Comparison of ENCODE assay signal across 22 cellular contexts in the genomic region with DNA sequence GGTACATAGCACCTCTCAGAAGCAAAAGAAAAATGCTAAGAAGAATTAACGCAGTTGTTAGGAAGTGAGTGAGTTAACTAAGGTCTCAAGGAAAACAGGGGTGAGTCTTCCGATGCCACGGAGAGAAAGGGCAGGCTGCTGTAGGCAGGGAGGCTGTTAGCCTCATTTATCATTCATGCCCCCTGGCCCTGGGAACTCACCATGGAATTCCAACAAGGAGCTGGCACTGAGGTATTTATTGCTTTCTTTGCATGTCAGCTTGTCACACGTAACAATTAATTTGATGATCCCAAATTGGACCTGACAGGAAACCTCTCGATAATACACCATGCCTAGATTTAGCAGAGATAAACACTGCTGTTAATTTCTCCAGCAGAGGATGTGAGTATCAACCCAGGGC. TPM values are rescaled to one million over a fixed set of nuclear protein-coding genes. Genes with fewer than 3 reads are reported as not detected.
A peak's percentile ranks its signal among the peaks of the same experiment; 100 is the strongest.
DNase-seq lines count a peak whose midpoint lies in the region; ATAC-seq and TF ChIP-seq lines count a peak whose summit lies in the region.
"Had no signal": no experiment of that assay in that cellular context is flagged by ENCODE, and none has a peak within 500 bp of the region (broad histone marks: within the 10 kb centered on the region; RNA-seq: fewer than 3 reads in every experiment).

No MANE protein-coding gene starts in this region.

- H3K36me3 Mint-ChIP-seq in activated naive CD8-positive, alpha-beta T cell treated with anti-CD3 and anti-CD28 coated beads for 36 hours: peaks cover 41% of the 10 kb centered on the region
- peaks cover 27% of the 10 kb centered on the region for H3K36me3 Mint-ChIP-seq in activated naive CD8-positive, alpha-beta T cell treated with anti-CD3 and anti-CD28 coated beads, Interleukin-2, amount 50 U/mL, for 24 hours (ENCODE audit: low read depth)

- no peaks in the 10 kb centered on the region for H3K27me3 Mint-ChIP-seq in activated naive CD8-positive, alpha-beta T cell treated with anti-CD3 and anti-CD28 coated beads for 36 hours
- no peaks in the 10 kb centered on the region for H3K27me3 Mint-ChIP-seq in activated naive CD8-positive, alpha-beta T cell treated with anti-CD3 and anti-CD28 coated beads, Interleukin-2, amount 50 U/mL, for 24 hours
- H3K27me3 Mint-ChIP-seq: B cell; CD4-positive, CD25-positive, alpha-beta regulatory T cell had no signal

- peaks cover 0 to 3% of the 10 kb centered on the region in 2 donors for H3K36me3 ChIP-seq in body of pancreas (replicated peaks in 1 of 2; ENCODE audit: insufficient read depth in 1 of 2, low read depth in 2 of 2)
- peaks cover 30% of the 10 kb centered on the region for H3K36me3 ChIP-seq in neutrophil

- peaks cover 6% of the 10 kb centered on the region for H3K4me1 Mint-ChIP-seq in activated naive CD8-positive, alpha-beta T cell treated with anti-CD3 and anti-CD28 coated beads for 36 hours
- H3K4me1 Mint-ChIP-seq in activated naive CD8-positive, alpha-beta T cell treated with anti-CD3 and anti-CD28 coated beads, Interleukin-2, amount 50 U/mL, for 24 hours: peaks cover 16% of the 10 kb centered on the region
- H3K4me1 Mint-ChIP-seq: B cell, GM23338 had no signal

- intact Hi-C loops in body of pancreas (cut with DNase I): no loop called here

- peak overlapping the region; percentile 4 to 44 (median 30) for H3K27ac ChIP-seq in body of pancreas
- peak overlapping the region; percentile 25 for H3K27ac ChIP-seq in neutrophil
- H3K27ac ChIP-seq: 22Rv1, BLaER1, C4-2B had no signal

- peaks cover 44% of the 10 kb centered on the region for H3K4me1 ChIP-seq in body of pancreas
- H3K4me1 ChIP-seq in neutrophil (ENCODE audit: control insufficient read depth in 1 of 2, insufficient read depth in 1 of 2, low read depth in 1 of 2, low read length in 1 of 2): no peaks in the 10 kb centered on the region
- H3K4me1 ChIP-seq: BLaER1 had no signal

- TF ChIP-seq CTCF in body of pancreas (IDR thresholded peaks at IDR 0.05) (no peak), neutrophil (IDR thresholded peaks at IDR 0.05) (no peak)

- H3K27me3 ChIP-seq in body of pancreas: no peaks in the 10 kb centered on the region
- H3K27me3 ChIP-seq in neutrophil: no peaks in the 10 kb centered on the region
- H3K27me3 ChIP-seq: BLaER1 had no signal

- 50 to 54% methylated on average over 5 of the region's 5 CpGs for WGBS in body of pancreas, 2 donors

- H3K9me3 ChIP-seq in body of pancreas (no peaks in the 10 kb centered on the region), neutrophil (no peaks in the 10 kb centered on the region)
- H3K9me3 ChIP-seq: Caco-2 had no signal

- no peak for ATAC-seq in activated naive CD8-positive, alpha-beta T cell treated with anti-CD3 and anti-CD28 coated beads, Interleukin-2, amount 50 U/mL, for 24 hours
- ATAC-seq in body of pancreas: peak; percentile 30
- ATAC-seq: CD8-positive, alpha-beta T cell; GM12878; GM23338; HCT116 had no signal

- no peaks in the 10 kb centered on the region for H3K9me3 Mint-ChIP-seq in activated naive CD8-positive, alpha-beta T cell treated with anti-CD3 and anti-CD28 coated beads for 36 hours
- no peaks in the 10 kb centered on the region for H3K9me3 Mint-ChIP-seq in activated naive CD8-positive, alpha-beta T cell treated with anti-CD3 and anti-CD28 coated beads, Interleukin-2, amount 50 U/mL, for 24 hours
- H3K9me3 Mint-ChIP-seq: CD4-positive, CD25-positive, alpha-beta regulatory T cell; CD8-positive, alpha-beta T cell; GM23338 had no signal

- peak overlapping the region; percentile 20 for H3K27ac Mint-ChIP-seq in activated naive CD8-positive, alpha-beta T cell treated with anti-CD3 and anti-CD28 coated beads for 36 hours
- no peak overlapping the region for H3K27ac Mint-ChIP-seq in activated naive CD8-positive, alpha-beta T cell treated with anti-CD3 and anti-CD28 coated beads, Interleukin-2, amount 50 U/mL, for 24 hours
- H3K27ac Mint-ChIP-seq: B cell; CD4-positive, CD25-positive, alpha-beta regulatory T cell; CD8-positive, alpha-beta T cell; GM23338; H9 had no signal

- H3K4me3 ChIP-seq in body of pancreas (no peak overlapping the region), neutrophil (ENCODE audit: low read depth in 1 of 2, low read length in 1 of 2) (no peak overlapping the region)
- H3K4me3 ChIP-seq: BLaER1, GM12878, GM23338 had no signal

- no peak for DNase-seq in activated naive CD8-positive, alpha-beta T cell treated with anti-CD3 and anti-CD28 coated beads for 36 hours
- no peak for DNase-seq in activated naive CD8-positive, alpha-beta T cell treated with anti-CD3 and anti-CD28 coated beads, Interleukin-2, amount 50 U/mL, for 24 hours
- DNase-seq in body of pancreas: no peak
- no peak for DNase-seq in NK-92 treated with Interleukin-12 subunit alpha and Interleukin-12 subunit beta, amount 100 ng/mL, for 24 hours (lab: John Stamatoyannopoulos, UW)
- no peak for DNase-seq in stimulated activated CD4-positive, alpha-beta T cell treated with anti-CD3 and anti-CD28 coated beads, Interleukin-15, amount 100 ng/mL, for 24 hours
- DNase-seq in LoVo (ENCODE audit: low spot score): no peak
- no peak for DNase-seq in NCI-H748 treated with DMSO at 0.1 percent for 48 hours (lab: John Stamatoyannopoulos, UW)
- DNase-seq: Caco-2; CD4-positive, CD25-positive, alpha-beta regulatory T cell; CD8-positive, alpha-beta T cell; DMS153; DND-41; GDM1; H9 had no signal

- TF ChIP-seq POLR2A in body of pancreas (IDR thresholded peaks at IDR 0.05): no peak

- no peak overlapping the region for H3K4me3 Mint-ChIP-seq in activated naive CD8-positive, alpha-beta T cell treated with anti-CD3 and anti-CD28 coated beads for 36 hours
- H3K4me3 Mint-ChIP-seq in activated naive CD8-positive, alpha-beta T cell treated with anti-CD3 and anti-CD28 coated beads, Interleukin-2, amount 50 U/mL, for 24 hours: no peak overlapping the region
- H3K4me3 Mint-ChIP-seq: B cell; CD4-positive, CD25-positive, alpha-beta regulatory T cell; CD8-positive, alpha-beta T cell; GM23338; H9 had no signal

RNA-seq across cellular contexts. Expression of a gene that starts 45.4 kb away (rescaled TPM):
- 10 to 100 TPM; 53.2 to 53.4 TPM for total RNA-seq in activated naive CD8-positive, alpha-beta T cell treated with anti-CD3 and anti-CD28 coated beads for 36 hours
- total RNA-seq in body of pancreas: 100 to 1,000 TPM in 1 of 2 donors, 10 to 100 TPM in 1; 93.6 to 112 TPM
